ENCODE assay signal across 27 cellular contexts in genomic region chr17:61199431-61200348, GRCh38.
DNase-seq lines count a peak whose midpoint lies in the region; ATAC-seq and TF ChIP-seq lines count a peak whose summit lies in the region.
"Had no signal": no experiment of that assay in that cellular context is flagged by ENCODE, and none has a peak within 500 bp of the region (broad histone marks: within the 10 kb centered on the region; RNA-seq: fewer than 3 reads in every experiment).

No MANE protein-coding gene starts in this region.

- H3K27me3 Mint-ChIP-seq in nephron (ENCODE audit: low read depth), result no peaks in the 10 kb centered on the region
- H3K27me3 Mint-ChIP-seq: activated B cell treated with CpG ODN at 0.5 μM for 24 hours; activated naive CD8-positive, alpha-beta T cell treated with anti-CD3 and anti-CD28 coated beads for 36 hours; activated T-helper 17 cell treated with anti-CD3 and anti-CD28 coated beads, Interleukin-2, amount 50 U/mL, for 72 hours; CD4-positive, alpha-beta memory T cell had no signal

- intact Hi-C loops in upper lobe of right lung (cut with DNase I), result no loop called here

- DNase-seq in SIG-M5 treated with dmso at 0.1 percent for 504 hours (lab: John Stamatoyannopoulos, UW; ENCODE audit: unreplicated experiment) (peak; percentile 76), SIG-M5 (lab: John Stamatoyannopoulos, UW) (no peak), upper lobe of right lung (no peak), WERI-Rb-1 (no peak)
- DNase-seq: activated B cell treated with CpG ODN at 0.5 μM for 24 hours; activated CD4-positive, alpha-beta T cell treated with anti-CD3 and anti-CD28 coated beads, Interleukin-2, amount 50 U/mL, for 48 hours; activated CD8-positive, alpha-beta memory T cell treated with anti-CD3 and anti-CD28 coated beads, Interleukin-2, amount 50 U/mL, for 4 hours; activated naive CD8-positive, alpha-beta T cell treated with anti-CD3 and anti-CD28 coated beads for 36 hours; CD4-positive, alpha-beta memory T cell; DMS 273 treated with DMSO at 0.1 percent for 48 hours; effector CD8-positive, alpha-beta T cell; erythroblast; HFFc6; hypothalamus; lower lobe of right lung; NCI-H2081 treated with DMSO at 0.1 percent for 48 hours; NCI-H345; NCI-H748 treated with DMSO at 0.1 percent for 48 hours; stimulated activated CD4-positive, alpha-beta T cell treated with anti-CD3 and anti-CD28 coated beads, Interleukin-2, amount 100 ng/mL, for 24 hours had no signal

- no peaks in the 10 kb centered on the region for H3K9me3 Mint-ChIP-seq in nephron
- H3K9me3 Mint-ChIP-seq: activated B cell treated with CpG ODN at 0.5 μM for 24 hours; activated naive CD8-positive, alpha-beta T cell treated with anti-CD3 and anti-CD28 coated beads for 36 hours; activated T-helper 17 cell treated with anti-CD3 and anti-CD28 coated beads, Interleukin-2, amount 50 U/mL, for 72 hours; CD4-positive, alpha-beta memory T cell; HFFc6 had no signal

- ATAC-seq in upper lobe of right lung (no peak), HG02981 (IDR thresholded peaks at IDR 0.05; ENCODE audit: unreplicated experiment) (no peak), GM18861 (IDR thresholded peaks at IDR 0.05; ENCODE audit: unreplicated experiment) (no peak)
- ATAC-seq: activated T-helper 17 cell treated with anti-CD3 and anti-CD28 coated beads, Interleukin-2, amount 50 U/mL, for 72 hours; K562 had no signal

- H3K4me1 ChIP-seq in upper lobe of right lung, result peaks cover 24% of the 10 kb centered on the region
- H3K4me1 ChIP-seq: suprapubic skin had no signal

- H3K36me3 ChIP-seq in upper lobe of right lung (no peaks in the 10 kb centered on the region), WERI-Rb-1 (no peaks in the 10 kb centered on the region)
- H3K36me3 ChIP-seq: lower lobe of right lung, suprapubic skin had no signal

- H3K4me3 ChIP-seq in upper lobe of right lung, result no peak overlapping the region
- no peak overlapping the region for H3K4me3 ChIP-seq in WERI-Rb-1 (ENCODE audit: low read depth, low read length)
- H3K4me3 ChIP-seq: K562, lower lobe of right lung, suprapubic skin had no signal

- H3K4me3 Mint-ChIP-seq in nephron, result no peak overlapping the region
- H3K4me3 Mint-ChIP-seq: activated B cell treated with CpG ODN at 0.5 μM for 24 hours; activated naive CD8-positive, alpha-beta T cell treated with anti-CD3 and anti-CD28 coated beads for 36 hours; activated T-helper 17 cell treated with anti-CD3 and anti-CD28 coated beads, Interleukin-2, amount 50 U/mL, for 72 hours; CD4-positive, alpha-beta memory T cell had no signal

- H3K36me3 Mint-ChIP-seq in nephron (ENCODE audit: low read depth), result peaks cover 2% of the 10 kb centered on the region
- H3K36me3 Mint-ChIP-seq: activated naive CD8-positive, alpha-beta T cell treated with anti-CD3 and anti-CD28 coated beads for 36 hours had no signal

- TF ChIP-seq CTCF in nephron (IDR thresholded peaks at IDR 0.05; ENCODE audit: unreplicated experiment in 3 of 3), result no peak
- no peak for TF ChIP-seq CTCF in upper lobe of right lung (IDR thresholded peaks at IDR 0.05)
- TF ChIP-seq CTCF in WERI-Rb-1 (IDR thresholded peaks at IDR 0.05; ENCODE audit: low read depth, low read length), result no peak

- H3K27ac ChIP-seq in cingulate gyrus (ENCODE audit: low read depth, low read length), result peak overlapping the region; percentile 10
- H3K27ac ChIP-seq in upper lobe of right lung, result peak overlapping the region; percentile 4
- H3K27ac ChIP-seq in WERI-Rb-1, result no peak overlapping the region
- H3K27ac ChIP-seq: 22Rv1, suprapubic skin had no signal

- H3K27me3 ChIP-seq in upper lobe of right lung (no peaks in the 10 kb centered on the region), WERI-Rb-1 (ENCODE audit: insufficient read depth, low read depth, severe bottlenecking) (no peaks in the 10 kb centered on the region)
- H3K27me3 ChIP-seq: suprapubic skin had no signal

- peak overlapping the region; percentile 57 to 92 (median 81) for H3K27ac Mint-ChIP-seq in nephron
- H3K27ac Mint-ChIP-seq: activated B cell treated with CpG ODN at 0.5 μM for 24 hours; activated naive CD8-positive, alpha-beta T cell treated with anti-CD3 and anti-CD28 coated beads for 36 hours; activated T-helper 17 cell treated with anti-CD3 and anti-CD28 coated beads, Interleukin-2, amount 50 U/mL, for 72 hours; CD4-positive, alpha-beta memory T cell had no signal

- H3K9me3 ChIP-seq in upper lobe of right lung (no peaks in the 10 kb centered on the region), WERI-Rb-1 (ENCODE audit: severe bottlenecking) (no peaks in the 10 kb centered on the region)
- H3K9me3 ChIP-seq: lower lobe of right lung, suprapubic skin had no signal

- H3K4me1 Mint-ChIP-seq in nephron, result peaks cover 61% of the 10 kb centered on the region
- H3K4me1 Mint-ChIP-seq: activated B cell treated with CpG ODN at 0.5 μM for 24 hours; activated T-helper 17 cell treated with anti-CD3 and anti-CD28 coated beads, Interleukin-2, amount 50 U/mL, for 72 hours had no signal
